24 cellular contexts compared by ENCODE assay signal in the genomic region with DNA sequence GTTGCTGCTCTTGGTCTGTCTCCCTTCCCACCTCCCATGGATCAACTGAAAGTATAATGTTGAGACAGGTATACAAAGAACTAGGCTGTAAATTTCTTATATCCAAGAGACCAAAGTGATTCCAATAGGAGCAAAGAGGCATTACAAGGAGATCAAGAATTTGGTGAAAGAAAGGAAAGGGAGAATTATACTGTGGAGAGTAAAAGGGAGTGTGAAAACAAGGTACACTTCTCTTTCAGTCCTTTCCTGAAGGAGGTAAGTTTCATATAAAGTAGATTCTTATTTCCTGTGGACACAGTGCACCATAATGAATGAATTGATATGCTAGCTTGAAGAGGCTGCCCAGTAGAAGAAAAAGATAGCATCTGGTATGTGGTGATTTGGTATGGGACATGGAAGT.
"Had no signal": no experiment of that assay in that cellular context is flagged by ENCODE, and none has a peak within 500 bp of the region (broad histone marks: within the 10 kb centered on the region; RNA-seq: fewer than 3 reads in every experiment).

No MANE protein-coding gene starts in this region.

- H3K4me1 ChIP-seq: colonic mucosa had no signal

- H3K27me3 ChIP-seq: colonic mucosa, esophagus muscularis mucosa, gastrocnemius medialis, heart right ventricle, left lung had no signal

- H3K27ac ChIP-seq: colonic mucosa, esophagus muscularis mucosa, gastrocnemius medialis, heart right ventricle, left lung, lower lobe of right lung had no signal

- H3K4me1 Mint-ChIP-seq: endodermal cell had no signal

- DNase-seq: colonic mucosa; cortex of kidney; effector CD8-positive, alpha-beta T cell; effector memory CD8-positive, alpha-beta T cell; endodermal cell; foreskin melanocyte; gastrocnemius medialis; glutamatergic neuron; head of caudate nucleus; heart right ventricle; hippocampal formation; left cardiac atrium; left lung; left ventricle myocardium superior; lower lobe of right lung; mucosa of descending colon; naive B cell; naive thymus-derived CD8-positive, alpha-beta T cell had no signal

- H3K9me3 ChIP-seq: colonic mucosa, esophagus muscularis mucosa, gastrocnemius medialis, heart right ventricle, left lung, lower lobe of right lung, mucosa of descending colon had no signal

- H3K36me3 ChIP-seq: colonic mucosa, esophagus muscularis mucosa, gastrocnemius medialis, left lung, lower lobe of right lung had no signal

- FAIRE-seq: endometrium, endothelial cell of umbilical vein, islet of Langerhans had no signal

- ATAC-seq: effector memory CD8-positive, alpha-beta T cell; gastrocnemius medialis; heart right ventricle; left cardiac atrium; left lung; left ventricle myocardium superior; lower lobe of right lung; mucosa of descending colon; naive thymus-derived CD8-positive, alpha-beta T cell had no signal

- H3K27ac Mint-ChIP-seq: dendritic cell treated with granulocyte-macrophage colony-stimulating factor and Interleukin-4, amounts not matched to agents 40 ng/mL and 50 ng/mL, for 4 days; effector memory CD8-positive, alpha-beta T cell; endodermal cell; mesothelial cell of epicardium had no signal

- H3K4me3 Mint-ChIP-seq: dendritic cell treated with granulocyte-macrophage colony-stimulating factor and Interleukin-4, amounts not matched to agents 40 ng/mL and 50 ng/mL, for 4 days; effector memory CD8-positive, alpha-beta T cell; endodermal cell; mesothelial cell of epicardium; naive thymus-derived CD8-positive, alpha-beta T cell had no signal

- H3K27me3 Mint-ChIP-seq: dendritic cell treated with granulocyte-macrophage colony-stimulating factor and Interleukin-4, amounts not matched to agents 40 ng/mL and 50 ng/mL, for 4 days; effector memory CD8-positive, alpha-beta T cell; naive B cell; naive thymus-derived CD8-positive, alpha-beta T cell had no signal

- H3K4me3 ChIP-seq: colonic mucosa, esophagus muscularis mucosa, gastrocnemius medialis, heart right ventricle, left lung, lower lobe of right lung, mucosa of descending colon had no signal

- H3K9me3 Mint-ChIP-seq: dendritic cell treated with granulocyte-macrophage colony-stimulating factor and Interleukin-4, amounts not matched to agents 40 ng/mL and 50 ng/mL, for 4 days; effector memory CD8-positive, alpha-beta T cell; endodermal cell; naive thymus-derived CD8-positive, alpha-beta T cell had no signal
